Comparison of ENCODE assay signal across 2 cellular contexts in the genomic region with DNA sequence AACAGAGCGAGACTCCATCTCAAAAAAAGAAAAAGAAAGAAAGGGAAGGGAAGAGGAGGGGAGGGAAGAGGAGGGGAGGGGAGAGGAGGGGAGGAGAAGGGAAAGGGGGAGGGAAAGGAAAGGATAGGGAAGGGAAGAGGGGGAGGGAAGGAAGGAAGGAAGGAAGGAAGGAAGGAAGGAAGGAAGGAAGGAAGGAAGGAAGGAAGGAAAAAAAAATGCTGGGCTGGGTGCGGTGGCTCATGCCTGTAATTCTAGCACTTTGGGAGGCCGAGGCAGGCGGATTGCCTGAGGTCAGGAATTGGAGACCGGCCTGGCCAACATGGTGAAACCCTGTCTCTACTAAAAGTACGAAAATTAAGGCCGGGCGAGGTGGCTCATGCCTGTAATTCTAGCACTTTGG.
A peak's percentile ranks its signal among the peaks of the same experiment; 100 is the strongest.
TF ChIP-seq lines count a peak whose summit lies in the region.

No MANE protein-coding gene starts in this region.

TF ChIP-seq in HEK293, 187 proteins besides CTCF, POLR2A, EP300 and RAD21:
- TF ChIP-seq ZNF366 (tag by site-specific recombination; conservative IDR thresholded peaks at IDR 0.05), result peak; percentile 50

TF ChIP-seq in HepG2, 621 proteins besides CTCF, POLR2A, EP300 and RAD21:
- TF ChIP-seq PCBP1 (IDR thresholded peaks at IDR 0.05; ENCODE audit: borderline replicate concordance, low read depth, low read length) (0 out of 2 replicates have a peak, but pooled peaks have one; percentile 69), HNRNPK (IDR thresholded peaks at IDR 0.05; ENCODE audit: low read depth, low read length, poor library complexity, severe bottlenecking) (peak; percentile 63)
